Comparison of ENCODE assay signal across 9 cellular contexts in the genomic region with DNA sequence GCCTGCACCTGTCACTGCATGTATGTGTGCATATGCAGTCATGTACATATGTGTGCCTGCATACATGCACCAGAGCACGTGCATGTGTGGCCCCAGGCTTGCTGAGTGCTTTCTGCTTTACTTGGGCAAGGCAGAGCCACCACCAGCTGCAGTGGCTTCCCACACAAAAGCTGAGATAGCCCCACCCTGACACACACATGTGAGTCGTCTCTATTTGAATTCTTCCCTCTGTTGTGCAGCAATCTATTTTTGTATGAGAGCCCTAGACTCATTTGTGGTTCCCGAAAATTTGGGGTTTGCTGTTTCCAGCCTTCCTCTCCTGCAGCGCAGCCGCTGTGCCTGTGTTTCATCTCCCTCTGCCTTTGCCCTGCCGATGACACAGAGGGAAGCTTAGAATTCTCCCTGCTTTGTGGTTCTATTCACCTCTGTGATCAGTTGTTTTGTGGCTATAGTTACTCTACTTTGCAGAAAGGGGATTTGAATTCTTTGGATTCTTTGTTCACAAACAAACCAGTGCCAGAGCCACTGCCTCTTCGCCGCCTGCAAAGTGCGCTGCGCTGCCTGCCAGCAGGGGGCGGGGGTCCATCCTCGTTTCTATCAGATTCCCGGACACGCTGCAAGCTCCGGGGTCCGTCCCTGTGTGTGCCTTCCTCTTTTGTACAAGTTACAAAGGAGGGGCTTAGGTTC.
A peak's percentile ranks its signal among the peaks of the same experiment; 100 is the strongest.
DNase-seq lines count a peak whose midpoint lies in the region; ATAC-seq and TF ChIP-seq lines count a peak whose summit lies in the region.
"Had no signal": no experiment of that assay in that cellular context is flagged by ENCODE, and none has a peak within 500 bp of the region (broad histone marks: within the 10 kb centered on the region; RNA-seq: fewer than 3 reads in every experiment).

No MANE protein-coding gene starts in this region.

- H3K4me3 ChIP-seq in spleen: no peak overlapping the region
- no peak overlapping the region for H3K4me3 ChIP-seq in gastrocnemius medialis

- no peak overlapping the region for H3K27ac ChIP-seq in spleen
- no peak overlapping the region for H3K27ac ChIP-seq in gastrocnemius medialis
- H3K27ac ChIP-seq: epithelial cell of prostate had no signal

- no peaks in the 10 kb centered on the region for H3K9me3 ChIP-seq in spleen
- no peaks in the 10 kb centered on the region for H3K9me3 ChIP-seq in gastrocnemius medialis

- ATAC-seq in HG02623 (IDR thresholded peaks at IDR 0.05; ENCODE audit: unreplicated experiment) (no peak), gastrocnemius medialis (no peak)

- H3K27me3 ChIP-seq in spleen (replicated peaks in 1 of 7) (peaks cover 0 to 23% (median 4%) of the 10 kb centered on the region in 7 donors), gastrocnemius medialis (peaks cover 0 to 4% (median 0%) of the 10 kb centered on the region in 3 donors)

- no peak for TF ChIP-seq POLR2A in spleen (IDR thresholded peaks at IDR 0.05)
- TF ChIP-seq POLR2A in gastrocnemius medialis (IDR thresholded peaks at IDR 0.05): no peak

- DNase-seq in activated effector memory CD4-positive, alpha-beta T cell treated with anti-CD3 and anti-CD28 coated beads, Interleukin-2, amount 50 U/mL, for 16 hours: peak; percentile 67
- DNase-seq in activated effector memory CD4-positive, alpha-beta T cell treated with Interleukin-2 at 50 U/mL for 16 hours: no peak
- DNase-seq in NCI-H460 (ENCODE audit: extremely low read depth, low read depth) (peak; percentile 13), amniotic stem cell (lab: John Stamatoyannopoulos, UW) (peak; percentile 78), iPS DF 4.7 (ENCODE audit: extremely low read depth, low spot score) (peak; percentile 46), spleen (peak; percentile 79), gastrocnemius medialis (no peak)

- H3K36me3 ChIP-seq in spleen: no peaks in the 10 kb centered on the region
- no peaks in the 10 kb centered on the region for H3K36me3 ChIP-seq in gastrocnemius medialis

- in situ Hi-C loops in gastrocnemius medialis (cut with MboI; ENCODE audit: low sequenced_read_pairs in 4 of 4): no loop called here

- intact Hi-C loops in spleen (cut with DNase I; ENCODE audit: low total_unique reads) (no loop called here), gastrocnemius medialis (cut with DNase I; ENCODE audit: low total_unique reads) (no loop called here)

- 21 to 28% (median 25%) methylated on average over 16 of the region's 16 CpGs for WGBS in spleen, 5 donors

- peaks cover 0 to 16% (median 7%) of the 10 kb centered on the region in 6 donors for H3K4me1 ChIP-seq in spleen
- H3K4me1 ChIP-seq in gastrocnemius medialis: no peaks in the 10 kb centered on the region

- peak in 9 of 11 experiments; percentile 20 to 85 (median 68) for TF ChIP-seq CTCF in spleen (IDR thresholded peaks at IDR 0.05 in 8 of 11, conservative IDR thresholded peaks at IDR 0.05 in 3 of 11)
- TF ChIP-seq CTCF in gastrocnemius medialis (IDR thresholded peaks at IDR 0.05 in 4 of 5, conservative IDR thresholded peaks at IDR 0.05 in 1 of 5): peak in 1 of 5 experiments; percentile 37

Comparison
In these comparisons a context has a peak if more than half of its experiments do, and no peak if none do; other contexts are left out.
1. DNase-seq: peak in activated effector memory CD4-positive, alpha-beta T cell treated with anti-CD3 and anti-CD28 coated beads, Interleukin-2, amount 50 U/mL, for 16 hours (single experiment), NCI-H460 (single experiment), amniotic stem cell (single experiment), iPS DF 4.7 (single experiment) and spleen (single experiment); none in activated effector memory CD4-positive, alpha-beta T cell treated with Interleukin-2 at 50 U/mL for 16 hours (single experiment) and gastrocnemius medialis (0 of 2).